9 cellular contexts compared by ENCODE assay signal in genomic region chr3:156010829-156011228, GRCh38.
A peak's percentile ranks its signal among the peaks of the same experiment; 100 is the strongest.
DNase-seq lines count a peak whose midpoint lies in the region; ATAC-seq and TF ChIP-seq lines count a peak whose summit lies in the region.
"Had no signal": no experiment of that assay in that cellular context is flagged by ENCODE, and none has a peak within 500 bp of the region (broad histone marks: within the 10 kb centered on the region; RNA-seq: fewer than 3 reads in every experiment).

No MANE protein-coding gene starts in this region.

- ATAC-seq in HG03432 (IDR thresholded peaks at IDR 0.05; ENCODE audit: unreplicated experiment): no peak
- no peak for ATAC-seq in HG03135 (IDR thresholded peaks at IDR 0.05; ENCODE audit: unreplicated experiment)

- no peaks in the 10 kb centered on the region for H3K9me3 ChIP-seq in smooth muscle cell (replicated peaks; ENCODE audit: low read depth)

- no peak overlapping the region for H3K4me2 ChIP-seq in smooth muscle cell

- no peak overlapping the region for H3K27ac ChIP-seq in smooth muscle cell (ENCODE audit: low read depth)

- no peaks in the 10 kb centered on the region for H3K36me3 ChIP-seq in smooth muscle cell (ENCODE audit: low read depth)

- no peaks in the 10 kb centered on the region for H3F3A ChIP-seq in smooth muscle cell (ENCODE audit: low read depth)

- no peak overlapping the region for H3K9ac ChIP-seq in smooth muscle cell (ENCODE audit: low read depth)

- H3K79me2 ChIP-seq in smooth muscle cell (ENCODE audit: low read depth): no peaks in the 10 kb centered on the region

- DNase-seq in NCI-H82 (lab: John Stamatoyannopoulos, UW): peak; percentile 28
- DNase-seq in NCI-H82 treated with DMSO at 0.1 percent for 48 hours (lab: John Stamatoyannopoulos, UW; ENCODE audit: unreplicated experiment): no peak
- peak; percentile 3 for DNase-seq in NCI-H510A (lab: John Stamatoyannopoulos, UW)
- no peak for DNase-seq in epithelial cell of proximal tubule (ENCODE audit: low read depth)
- no peak for DNase-seq in smooth muscle cell (lab: John Stamatoyannopoulos, UW; ENCODE audit: unreplicated experiment)
- no peak for DNase-seq in stimulated activated CD8-positive, alpha-beta memory T cell treated with anti-CD3 and anti-CD28 coated beads, Interleukin-4, amount 100 ng/mL, for 48 hours
- DNase-seq: CD4-positive, CD25-positive, alpha-beta regulatory T cell had no signal

- no peaks in the 10 kb centered on the region for H3K4me1 ChIP-seq in smooth muscle cell (ENCODE audit: low read depth)

- no peaks in the 10 kb centered on the region for H3K27me3 ChIP-seq in smooth muscle cell (ENCODE audit: low read depth)

- H2AFZ ChIP-seq in smooth muscle cell (ENCODE audit: low read depth): no peak overlapping the region

- 45% methylated on average over 3 of the region's 3 CpGs for WGBS in smooth muscle cell (ENCODE audit: low lambda C conversion rate)

- H4K20me1 ChIP-seq in smooth muscle cell (ENCODE audit: low read depth): no peaks in the 10 kb centered on the region

- TF ChIP-seq CTCF in epithelial cell of proximal tubule (conservative IDR thresholded peaks at IDR 0.05; ENCODE audit: low read depth, low read length) (peak; percentile 73), smooth muscle cell (IDR thresholded peaks at IDR 0.05; ENCODE audit: borderline replicate concordance, insufficient read depth, poor library complexity, severe bottlenecking) (peak; percentile 40)

- H3K4me3 ChIP-seq in epithelial cell of proximal tubule (ENCODE audit: low read depth, low read length) (no peak overlapping the region), smooth muscle cell (no peak overlapping the region)

Comparison
In these comparisons a context has a peak if more than half of its experiments do, and no peak if none do; other contexts are left out.
1. DNase-seq: peak in NCI-H82 (single experiment) and NCI-H510A (single experiment); none in NCI-H82 treated with DMSO at 0.1 percent for 48 hours (single experiment), epithelial cell of proximal tubule (single experiment), smooth muscle cell (single experiment) and stimulated activated CD8-positive, alpha-beta memory T cell treated with anti-CD3 and anti-CD28 coated beads, Interleukin-4, amount 100 ng/mL, for 48 hours (single experiment).